Comparison of ENCODE assay signal across 9 cellular contexts in the genomic region with DNA sequence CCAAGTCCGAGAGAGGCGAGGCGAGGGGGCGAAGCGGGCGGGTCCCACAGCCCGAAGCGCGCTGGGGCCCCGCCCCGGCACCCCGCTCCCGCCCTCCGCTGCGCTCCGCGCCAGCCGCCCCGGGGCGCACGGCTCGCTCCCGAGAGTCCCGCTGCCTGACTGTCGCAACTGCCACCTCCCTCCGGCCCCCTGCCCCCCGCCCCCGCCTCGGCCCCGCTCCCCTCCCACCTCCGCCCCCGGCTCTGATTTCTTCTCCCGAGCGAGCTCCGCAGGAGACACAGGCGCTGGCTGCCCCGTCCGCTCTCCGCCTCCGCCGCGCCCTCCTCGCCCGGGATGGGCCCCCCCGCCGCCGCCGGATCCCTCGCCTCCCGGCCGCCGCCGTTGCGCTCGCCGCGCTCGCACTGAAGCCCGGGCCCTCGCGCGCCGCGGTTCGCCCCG. TPM values are rescaled to one million over a fixed set of nuclear protein-coding genes. Genes with fewer than 3 reads are reported as not detected.
DNase-seq lines count a peak whose midpoint lies in the region; ATAC-seq, FAIRE-seq and TF ChIP-seq lines count a peak whose summit lies in the region.
"Had no signal": no experiment of that assay in that cellular context is flagged by ENCODE, and none has a peak within 500 bp of the region (broad histone marks: within the 10 kb centered on the region; RNA-seq: fewer than 3 reads in every experiment).

Gene WNT6 (plus strand): TSS at position 250 of the 438 bp plus-strand sequence. CDS start 233 bp downstream, outside the sequence.

- TF ChIP-seq CTCF in BE2C (IDR thresholded peaks at IDR 0.05; ENCODE audit: low read depth, low read length), result no peak
- TF ChIP-seq CTCF in IMR-90 (conservative IDR thresholded peaks at IDR 0.05; ENCODE audit: low read depth, low read length), result no peak
- TF ChIP-seq CTCF in H1 (IDR thresholded peaks at IDR 0.05; ENCODE audit: control extremely low read depth in 1 of 3, insufficient read depth in 1 of 3, low read depth in 1 of 3, low read length in 3 of 3), result no peak
- TF ChIP-seq CTCF in neural crest cell (conservative IDR thresholded peaks at IDR 0.05), result no peak

- peak within 1 kb of the TSS; percentile 77 for H3K4me3 Mint-ChIP-seq in neural crest cell

- no peak within 1 kb of the TSS for H3K9ac ChIP-seq in IMR-90 (ENCODE audit: low read depth, low read length)
- no peak within 1 kb of the TSS for H3K9ac ChIP-seq in H1 (replicated peaks in 1 of 4; ENCODE audit: extremely low read depth in 1 of 4, low read depth in 3 of 4, low read length in 3 of 4)

- H3K27me3 Mint-ChIP-seq in neural crest cell (ENCODE audit: low read depth), result peaks cover 91% of the 10 kb centered on the region

- no peak within 1 kb of the TSS for H3K56ac ChIP-seq in IMR-90 (ENCODE audit: extremely low read depth, insufficient read depth, low read length)
- H3K56ac ChIP-seq in H1 (replicated peaks; ENCODE audit: insufficient read length, low read depth, low read length), result no peak within 1 kb of the TSS

- CTCF ChIA-PET in IMR-90 (lab: Yijun Ruan, JAX), result no interaction called here
- CTCF ChIA-PET in H1 (lab: Charles Lee; ENCODE audit: partially characterized antibody), result interaction anchor here (1.2 to 7.4 kb wide), 8 partner anchors 12 to 135 kb away, joined by 3 to 83 read pairs (median 7); no protein-coding TSS in a partner anchor

- no peak within 1 kb of the TSS for H2BK12ac ChIP-seq in H1 (ENCODE audit: low read depth, low read length)

- no peaks in the 10 kb centered on the region for H3K9me3 Mint-ChIP-seq in neural crest cell

- H3K23ac ChIP-seq in IMR-90 (ENCODE audit: low read depth, low read length) (no peak within 1 kb of the TSS), H1 (ENCODE audit: insufficient read length) (no peak within 1 kb of the TSS)

- H2BK5ac ChIP-seq in IMR-90 (ENCODE audit: low read depth, low read length, poor library complexity, severe bottlenecking), result no peak within 1 kb of the TSS
- H2BK5ac ChIP-seq in H1 (ENCODE audit: low read depth, low read length), result no peak within 1 kb of the TSS

- ATAC-seq in IMR-90 (ENCODE audit: low read depth) (peak; percentile 19), GM18520 (IDR thresholded peaks at IDR 0.05; ENCODE audit: unreplicated experiment) (no peak), GM21367 (IDR thresholded peaks at IDR 0.05; ENCODE audit: unreplicated experiment) (no peak), HG02840 (IDR thresholded peaks at IDR 0.05; ENCODE audit: low FRiP score, unreplicated experiment) (no peak), GM18519 (IDR thresholded peaks at IDR 0.05; ENCODE audit: low FRiP score, unreplicated experiment) (no peak)

- no peaks in the 10 kb centered on the region for H3K36me3 Mint-ChIP-seq in neural crest cell (ENCODE audit: low read depth)

- DNase-seq in BE2C, result peak; percentile 50
- DNase-seq in IMR-90, result no peak
- no peak for DNase-seq in H1 (ENCODE audit: low read depth in 1 of 2, low spot score in 2 of 2)
- DNase-seq in neural crest cell (ENCODE audit: low read depth, low spot score), result no peak
- DNase-seq: central memory CD4-positive, alpha-beta T cell had no signal

- H4K5ac ChIP-seq in IMR-90 (ENCODE audit: low read depth, low read length) (no peak within 1 kb of the TSS), H1 (ENCODE audit: insufficient read length, low read depth, low read length) (no peak within 1 kb of the TSS)

- intact Hi-C loops in IMR-90 (cut with micrococcal nuclease), result no loop called here

- H3K4ac ChIP-seq in IMR-90 (ENCODE audit: low read depth, low read length) (no peak within 1 kb of the TSS), H1 (replicated peaks; ENCODE audit: insufficient read length, low read depth, low read length) (no peak within 1 kb of the TSS)

- H3K27ac ChIP-seq in IMR-90 (ENCODE audit: insufficient read depth, low read length) (no peak within 1 kb of the TSS), H1 (ENCODE audit: low read depth, low read length) (no peak within 1 kb of the TSS)

- H4K8ac ChIP-seq in IMR-90 (ENCODE audit: low read depth in 2 of 2, low read length in 2 of 2) (no peak within 1 kb of the TSS), H1 (ENCODE audit: extremely low read depth, insufficient read depth, low read length) (no peak within 1 kb of the TSS; the same call in 1 of the 2 replicates)

- no peak within 1 kb of the TSS for H2AK9ac ChIP-seq in IMR-90 (replicated peaks; ENCODE audit: low read depth, low read length, poor library complexity)

- in situ Hi-C loops in IMR-90 (cut with MboI; ENCODE audit: low sequenced_read_pairs), result no loop called here

- no peak within 1 kb of the TSS for H3K14ac ChIP-seq in IMR-90 (replicated peaks; ENCODE audit: low read depth, low read length)
- no peak within 1 kb of the TSS for H3K14ac ChIP-seq in H1 (ENCODE audit: insufficient read length)

- no peak for FAIRE-seq in H1 (lab: Jason Lieb, UNC)

- H2BK120ac ChIP-seq in IMR-90 (ENCODE audit: low read depth, low read length), result no peak within 1 kb of the TSS
- H2BK120ac ChIP-seq in H1 (replicated peaks; ENCODE audit: low read depth, low read length), result no peak within 1 kb of the TSS

- H2BK20ac ChIP-seq in IMR-90 (ENCODE audit: low read depth, low read length), result no peak within 1 kb of the TSS
- no peak within 1 kb of the TSS for H2BK20ac ChIP-seq in H1 (ENCODE audit: low read length)

- H3K9me3 ChIP-seq in BE2C (no peaks in the 10 kb centered on the region), IMR-90 (ENCODE audit: control insufficient read depth, insufficient read depth, low read length) (peaks cover 4% of the 10 kb centered on the region; the same call in 1 of the 2 replicates), H1 (ENCODE audit: insufficient read depth in 2 of 2, low read depth in 1 of 2, low read length in 1 of 2) (no peaks in the 10 kb centered on the region)

- H3K79me1 ChIP-seq in IMR-90 (ENCODE audit: low read depth in 1 of 2, low read length in 2 of 2), result no peaks in the 10 kb centered on the region
- H3K79me1 ChIP-seq in H1 (ENCODE audit: low read depth, low read length), result no peaks in the 10 kb centered on the region

- WGBS in IMR-90 (ENCODE audit: extremely low coverage in 2 of 2, insufficient read length in 1 of 2), 2 experiments, result 0% methylated on average over 22 of the region's 66 CpGs; no CpG with 5 or more reads in 1 of the 2 experiments
- 0% methylated on average over 2 of the region's 66 CpGs; no CpG with 5 or more reads in 1 of the 2 experiments for WGBS in H1 (ENCODE audit: extremely low coverage in 1 of 2, insufficient coverage in 1 of 2, insufficient read length in 1 of 2, insufficient replicate concordance in 2 of 2, low coverage in 1 of 2, low lambda C conversion rate in 2 of 2, missing lambda C conversion rate in 1 of 2), 2 experiments

- H3K4me2 ChIP-seq in IMR-90 (ENCODE audit: low read depth, low read length) (peak within 1 kb of the TSS; percentile 20; the same call in 1 of the 2 replicates), H1 (ENCODE audit: insufficient read depth in 1 of 2, low read depth in 2 of 2, low read length in 2 of 2) (peak within 1 kb of the TSS; percentile 63 to 72)

- TF ChIP-seq RAD21 in IMR-90 (IDR thresholded peaks at IDR 0.05; ENCODE audit: low read length), result no peak
- no peak for TF ChIP-seq RAD21 in H1 (IDR thresholded peaks at IDR 0.05 in 1 of 2, conservative IDR thresholded peaks at IDR 0.05 in 1 of 2; ENCODE audit: low read depth in 2 of 2, low read length in 2 of 2)

- no peak within 1 kb of the TSS for H3K18ac ChIP-seq in IMR-90 (ENCODE audit: low read depth, low read length)
- H3K18ac ChIP-seq in H1 (ENCODE audit: extremely low read depth, low read length), result no peak within 1 kb of the TSS; the same call in 1 of the 2 replicates

- no peaks in the 10 kb centered on the region for H3K79me2 ChIP-seq in H1 (ENCODE audit: control insufficient read depth in 1 of 2, insufficient read depth in 2 of 2, low read length in 2 of 2)

- H3K36me3 ChIP-seq in BE2C, result no peaks in the 10 kb centered on the region
- H3K36me3 ChIP-seq in IMR-90 (ENCODE audit: control insufficient read depth, insufficient read depth, low read length), result no peaks in the 10 kb centered on the region
- peaks cover 0 to 2% (median 0%) of the 10 kb centered on the region in 4 experiments; a peak in 1 of 8 replicates for H3K36me3 ChIP-seq in H1 (ENCODE audit: control insufficient read depth in 2 of 4, insufficient read depth in 4 of 4, low read length in 3 of 4)

- H2AFZ ChIP-seq in IMR-90 (replicated peaks; ENCODE audit: low read length, poor library complexity), result peak within 1 kb of the TSS; percentile 67
- no peak within 1 kb of the TSS for H2AFZ ChIP-seq in H1 (ENCODE audit: low read length)

- no peak for TF ChIP-seq POLR2A in IMR-90 (IDR thresholded peaks at IDR 0.05; ENCODE audit: low read depth, low read length)
- no peak for TF ChIP-seq POLR2A in H1 (IDR thresholded peaks at IDR 0.05; ENCODE audit: control extremely low read depth in 1 of 2, low read depth in 2 of 2, low read length in 2 of 2)

- BruUV-seq in IMR-90 (replicated peaks; lab: Mats Ljungman, UMichigan), result no TSS peak

- H2BK15ac ChIP-seq in IMR-90 (ENCODE audit: low read depth, low read length), result no peak within 1 kb of the TSS
- H2BK15ac ChIP-seq in H1 (ENCODE audit: low read length), result peak within 1 kb of the TSS; percentile 40; the same call in 1 of the 2 replicates

- H3K27ac Mint-ChIP-seq in neural crest cell (ENCODE audit: unreplicated experiment), result no peak within 1 kb of the TSS

- no peak within 1 kb of the TSS for H2AK5ac ChIP-seq in IMR-90 (ENCODE audit: low read depth, low read length)
- H2AK5ac ChIP-seq in H1 (ENCODE audit: low read depth, low read length), result no peak within 1 kb of the TSS

- H3K27me3 ChIP-seq in BE2C (peaks cover 7% of the 10 kb centered on the region), IMR-90 (ENCODE audit: control insufficient read depth, insufficient read depth, low read length) (peaks cover 83% of the 10 kb centered on the region), H1 (replicated peaks in 1 of 4; ENCODE audit: control insufficient read depth in 3 of 4, extremely low read depth in 1 of 4, insufficient read depth in 3 of 4, low read length in 3 of 4) (peaks cover 81 to 98% (median 95%) of the 10 kb centered on the region in 4 experiments)

- no peaks in the 10 kb centered on the region for H3K9me1 ChIP-seq in IMR-90 (ENCODE audit: insufficient read depth, low read length)

- H3K4me3 ChIP-seq in BE2C (ENCODE audit: low read depth, low read length) (peak within 1 kb of the TSS; percentile 52), IMR-90 (ENCODE audit: insufficient read depth, low read depth, low read length) (peak within 1 kb of the TSS; percentile 35), H1 (ENCODE audit: extremely low read depth in 1 of 4, insufficient read depth in 2 of 4, low read depth in 3 of 4, low read length in 4 of 4) (peak within 1 kb of the TSS; percentile 21 to 56 (median 25))

- POLR2A ChIA-PET in IMR-90 (lab: Charles Lee; ENCODE audit: unreplicated experiment), result no interaction called here
- POLR2A ChIA-PET in H1 (lab: Charles Lee; ENCODE audit: partially characterized antibody), result interaction anchor here (1.3 to 1.5 kb wide), 3 partner anchors 15 to 20 kb away, joined by 3 read pairs; no protein-coding TSS in a partner anchor

- H4K91ac ChIP-seq in IMR-90 (ENCODE audit: insufficient read depth, low read depth, low read length) (no peak within 1 kb of the TSS), H1 (replicated peaks; ENCODE audit: insufficient read length, low read length) (no peak within 1 kb of the TSS)

- peaks cover 5% of the 10 kb centered on the region; the same call in 1 of the 2 replicates for H3K23me2 ChIP-seq in H1 (ENCODE audit: low read depth, low read length)

- H3K4me1 Mint-ChIP-seq in neural crest cell, result peaks cover 10% of the 10 kb centered on the region

- no peaks in the 10 kb centered on the region; the same call in 1 of the 2 replicates for H4K20me1 ChIP-seq in IMR-90 (ENCODE audit: insufficient read depth, low read length)
- H4K20me1 ChIP-seq in H1 (replicated peaks in 1 of 2; ENCODE audit: control insufficient read depth in 1 of 2, insufficient read depth in 2 of 2, low read length in 2 of 2), result peaks cover 11 to 17% of the 10 kb centered on the region in 2 experiments

- TF ChIP-seq EP300 in H1 (IDR thresholded peaks at IDR 0.05; ENCODE audit: borderline replicate concordance in 1 of 2, low read depth in 2 of 2, low read length in 2 of 2), result no peak

- dilution Hi-C loops in IMR-90 (cut with HindIII; ENCODE audit: low sequenced_read_pairs, unreplicated experiment), result no loop called here

- H3K4me1 ChIP-seq in BE2C (peaks cover 32% of the 10 kb centered on the region), IMR-90 (ENCODE audit: control insufficient read depth, insufficient read depth, low read length) (peaks cover 5% of the 10 kb centered on the region; the same call in 1 of the 2 replicates), H1 (replicated peaks in 1 of 4; ENCODE audit: control insufficient read depth in 3 of 4, insufficient read depth in 4 of 4, low read length in 3 of 4) (peaks cover 13 to 41% (median 25%) of the 10 kb centered on the region in 4 experiments)

RNA-seq across cellular contexts. Expression of gene WNT6, which starts in this region (rescaled TPM):
- polyA plus RNA-seq in BE2C (2012; ENCODE audit: insufficient read depth, insufficient read length, low read depth), result 103 TPM
- not detected in 2 replicates for total RNA-seq in IMR-90 (2012; rRNA removed)
- polyA plus RNA-seq in IMR-90 (2012; rRNA removed), result not detected in 2 replicates
- not detected in 2 replicates for polyA plus RNA-seq in IMR-90 (2012; cell fraction: cytosol; rRNA removed)
- not detected in 2 replicates for polyA plus RNA-seq in IMR-90 (2012; cell fraction: nucleus; rRNA removed; ENCODE audit: low replicate concordance)
- total RNA-seq in H1 (2021; fragmentation: NEBNext Ultra II Directional; extraction: Animal tissue kit (Norgen Biotek cat#: 25700)), result not detected in 2 replicates
- not detected in 2 replicates for polyA plus RNA-seq in H1 (2011; rRNA removed)
- not detected for polyA plus RNA-seq in H1 (2011; cell fraction: cytosol; rRNA removed)
- polyA plus RNA-seq in H1 (2011; cell fraction: nucleus; rRNA removed), result not detected
- polyA plus RNA-seq in H1 (2012, experiment 1 of 2), result not detected in 4 replicates
- not detected for polyA plus RNA-seq in H1 (2012, experiment 2 of 2)
- polyA plus RNA-seq in H1 (2013, experiment 1 of 2), result not detected
- polyA plus RNA-seq in H1 (2013, experiment 2 of 2), result not detected
- not detected in 2 replicates for polyA minus RNA-seq in H1 (2011; rRNA and poly(A)+ RNA removed)
- not detected for polyA minus RNA-seq in H1 (2011; cell fraction: cytosol; rRNA and poly(A)+ RNA removed)
- not detected for polyA minus RNA-seq in H1 (2011; cell fraction: nucleus; rRNA and poly(A)+ RNA removed)
- not detected in 2 replicates for total RNA-seq in neural crest cell

Comparison
In these comparisons a context has a peak if more than half of its experiments do, and no peak if none do; other contexts are left out.
1. Peak in ATAC-seq, H3K4me3 ChIP-seq and H3K4me2 ChIP-seq in IMR-90; RNA of the gene not detected or under 1 TPM.